1 cellular context compared by ENCODE assay signal in the genomic region with DNA sequence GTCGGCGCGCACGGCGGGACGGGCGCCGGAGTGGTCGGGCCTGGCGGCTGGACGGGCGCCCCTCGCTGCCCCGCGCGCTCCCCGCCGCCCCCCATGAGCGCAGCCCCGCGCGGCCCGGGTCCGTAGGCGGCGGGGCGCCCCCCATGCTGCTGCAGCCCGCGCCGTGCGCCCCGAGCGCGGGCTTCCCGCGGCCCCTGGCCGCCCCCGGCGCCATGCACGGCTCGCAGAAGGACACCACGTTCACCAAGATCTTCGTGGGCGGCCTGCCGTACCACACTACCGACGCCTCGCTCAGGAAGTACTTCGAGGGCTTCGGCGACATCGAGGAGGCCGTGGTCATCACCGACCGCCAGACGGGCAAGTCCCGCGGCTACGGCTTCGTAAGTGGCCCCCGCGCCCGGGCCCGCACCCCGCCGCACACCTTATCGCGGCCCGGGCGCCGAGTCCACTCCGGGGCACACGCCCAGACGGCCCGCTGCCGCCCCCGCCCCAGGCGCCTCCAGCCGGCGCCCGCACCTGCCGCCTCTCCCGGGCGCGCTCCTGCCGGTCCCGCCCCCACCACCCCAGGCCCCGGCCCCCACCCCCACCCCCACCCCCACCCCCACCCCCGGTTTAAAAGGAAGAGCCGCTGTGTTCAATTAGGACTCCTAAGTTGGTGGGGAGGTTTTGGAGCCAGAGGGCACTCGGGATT.
TF ChIP-seq lines count a peak whose summit lies in the region.

No MANE protein-coding gene starts in this region.

TF ChIP-seq in HepG2, 621 proteins besides CTCF, POLR2A, EP300 and RAD21 (continued from another document and continues in another):
- TF ChIP-seq, protein P1, sequence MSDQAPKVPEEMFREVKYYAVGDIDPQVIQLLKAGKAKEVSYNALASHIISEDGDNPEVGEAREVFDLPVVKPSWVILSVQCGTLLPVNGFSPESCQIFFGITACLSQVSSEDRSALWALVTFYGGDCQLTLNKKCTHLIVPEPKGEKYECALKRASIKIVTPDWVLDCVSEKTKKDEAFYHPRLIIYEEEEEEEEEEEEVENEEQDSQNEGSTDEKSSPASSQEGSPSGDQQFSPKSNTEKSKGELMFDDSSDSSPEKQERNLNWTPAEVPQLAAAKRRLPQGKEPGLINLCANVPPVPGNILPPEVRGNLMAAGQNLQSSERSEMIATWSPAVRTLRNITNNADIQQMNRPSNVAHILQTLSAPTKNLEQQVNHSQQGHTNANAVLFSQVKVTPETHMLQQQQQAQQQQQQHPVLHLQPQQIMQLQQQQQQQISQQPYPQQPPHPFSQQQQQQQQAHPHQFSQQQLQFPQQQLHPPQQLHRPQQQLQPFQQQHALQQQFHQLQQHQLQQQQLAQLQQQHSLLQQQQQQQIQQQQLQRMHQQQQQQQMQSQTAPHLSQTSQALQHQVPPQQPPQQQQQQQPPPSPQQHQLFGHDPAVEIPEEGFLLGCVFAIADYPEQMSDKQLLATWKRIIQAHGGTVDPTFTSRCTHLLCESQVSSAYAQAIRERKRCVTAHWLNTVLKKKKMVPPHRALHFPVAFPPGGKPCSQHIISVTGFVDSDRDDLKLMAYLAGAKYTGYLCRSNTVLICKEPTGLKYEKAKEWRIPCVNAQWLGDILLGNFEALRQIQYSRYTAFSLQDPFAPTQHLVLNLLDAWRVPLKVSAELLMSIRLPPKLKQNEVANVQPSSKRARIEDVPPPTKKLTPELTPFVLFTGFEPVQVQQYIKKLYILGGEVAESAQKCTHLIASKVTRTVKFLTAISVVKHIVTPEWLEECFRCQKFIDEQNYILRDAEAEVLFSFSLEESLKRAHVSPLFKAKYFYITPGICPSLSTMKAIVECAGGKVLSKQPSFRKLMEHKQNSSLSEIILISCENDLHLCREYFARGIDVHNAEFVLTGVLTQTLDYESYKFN (CRISPR knock-in tag; conservative IDR thresholded peaks at IDR 0.05) = no peak
- peak; percentile 84; the same call in 1 of the 2 replicates for TF ChIP-seq ZMAT3 (CRISPR knock-in tag; conservative IDR thresholded peaks at IDR 0.05)
- TF ChIP-seq, protein P2, sequence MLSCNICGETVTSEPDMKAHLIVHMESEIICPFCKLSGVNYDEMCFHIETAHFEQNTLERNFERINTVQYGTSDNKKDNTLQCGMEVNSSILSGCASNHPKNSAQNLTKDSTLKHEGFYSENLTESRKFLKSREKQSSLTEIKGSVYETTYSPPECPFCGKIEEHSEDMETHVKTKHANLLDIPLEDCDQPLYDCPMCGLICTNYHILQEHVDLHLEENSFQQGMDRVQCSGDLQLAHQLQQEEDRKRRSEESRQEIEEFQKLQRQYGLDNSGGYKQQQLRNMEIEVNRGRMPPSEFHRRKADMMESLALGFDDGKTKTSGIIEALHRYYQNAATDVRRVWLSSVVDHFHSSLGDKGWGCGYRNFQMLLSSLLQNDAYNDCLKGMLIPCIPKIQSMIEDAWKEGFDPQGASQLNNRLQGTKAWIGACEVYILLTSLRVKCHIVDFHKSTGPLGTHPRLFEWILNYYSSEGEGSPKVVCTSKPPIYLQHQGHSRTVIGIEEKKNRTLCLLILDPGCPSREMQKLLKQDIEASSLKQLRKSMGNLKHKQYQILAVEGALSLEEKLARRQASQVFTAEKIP (CRISPR knock-in tag; IDR thresholded peaks at IDR 0.05; ENCODE audit: borderline replicate concordance) = no peak
- TF ChIP-seq MIER3 (CRISPR knock-in tag; IDR thresholded peaks at IDR 0.05; ENCODE audit: borderline replicate concordance) = no peak
- no peak for TF ChIP-seq ZNF333 (CRISPR knock-in tag; IDR thresholded peaks at IDR 0.05; ENCODE audit: borderline replicate concordance)
- TF ChIP-seq, protein P3, sequence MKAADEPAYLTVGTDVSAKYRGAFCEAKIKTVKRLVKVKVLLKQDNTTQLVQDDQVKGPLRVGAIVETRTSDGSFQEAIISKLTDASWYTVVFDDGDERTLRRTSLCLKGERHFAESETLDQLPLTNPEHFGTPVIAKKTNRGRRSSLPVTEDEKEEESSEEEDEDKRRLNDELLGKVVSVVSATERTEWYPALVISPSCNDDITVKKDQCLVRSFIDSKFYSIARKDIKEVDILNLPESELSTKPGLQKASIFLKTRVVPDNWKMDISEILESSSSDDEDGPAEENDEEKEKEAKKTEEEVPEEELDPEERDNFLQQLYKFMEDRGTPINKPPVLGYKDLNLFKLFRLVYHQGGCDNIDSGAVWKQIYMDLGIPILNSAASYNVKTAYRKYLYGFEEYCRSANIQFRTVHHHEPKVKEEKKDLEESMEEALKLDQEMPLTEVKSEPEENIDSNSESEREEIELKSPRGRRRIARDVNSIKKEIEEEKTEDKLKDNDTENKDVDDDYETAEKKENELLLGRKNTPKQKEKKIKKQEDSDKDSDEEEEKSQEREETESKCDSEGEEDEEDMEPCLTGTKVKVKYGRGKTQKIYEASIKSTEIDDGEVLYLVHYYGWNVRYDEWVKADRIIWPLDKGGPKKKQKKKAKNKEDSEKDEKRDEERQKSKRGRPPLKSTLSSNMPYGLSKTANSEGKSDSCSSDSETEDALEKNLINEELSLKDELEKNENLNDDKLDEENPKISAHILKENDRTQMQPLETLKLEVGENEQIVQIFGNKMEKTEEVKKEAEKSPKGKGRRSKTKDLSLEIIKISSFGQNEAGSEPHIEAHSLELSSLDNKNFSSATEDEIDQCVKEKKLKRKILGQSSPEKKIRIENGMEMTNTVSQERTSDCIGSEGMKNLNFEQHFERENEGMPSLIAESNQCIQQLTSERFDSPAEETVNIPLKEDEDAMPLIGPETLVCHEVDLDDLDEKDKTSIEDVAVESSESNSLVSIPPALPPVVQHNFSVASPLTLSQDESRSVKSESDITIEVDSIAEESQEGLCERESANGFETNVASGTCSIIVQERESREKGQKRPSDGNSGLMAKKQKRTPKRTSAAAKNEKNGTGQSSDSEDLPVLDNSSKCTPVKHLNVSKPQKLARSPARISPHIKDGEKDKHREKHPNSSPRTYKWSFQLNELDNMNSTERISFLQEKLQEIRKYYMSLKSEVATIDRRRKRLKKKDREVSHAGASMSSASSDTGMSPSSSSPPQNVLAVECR (CRISPR knock-in tag; IDR thresholded peaks at IDR 0.05; ENCODE audit: borderline replicate concordance) = no peak
- TF ChIP-seq ZNF234 (CRISPR knock-in tag; conservative IDR thresholded peaks at IDR 0.05) = no peak
- TF ChIP-seq, protein P4, sequence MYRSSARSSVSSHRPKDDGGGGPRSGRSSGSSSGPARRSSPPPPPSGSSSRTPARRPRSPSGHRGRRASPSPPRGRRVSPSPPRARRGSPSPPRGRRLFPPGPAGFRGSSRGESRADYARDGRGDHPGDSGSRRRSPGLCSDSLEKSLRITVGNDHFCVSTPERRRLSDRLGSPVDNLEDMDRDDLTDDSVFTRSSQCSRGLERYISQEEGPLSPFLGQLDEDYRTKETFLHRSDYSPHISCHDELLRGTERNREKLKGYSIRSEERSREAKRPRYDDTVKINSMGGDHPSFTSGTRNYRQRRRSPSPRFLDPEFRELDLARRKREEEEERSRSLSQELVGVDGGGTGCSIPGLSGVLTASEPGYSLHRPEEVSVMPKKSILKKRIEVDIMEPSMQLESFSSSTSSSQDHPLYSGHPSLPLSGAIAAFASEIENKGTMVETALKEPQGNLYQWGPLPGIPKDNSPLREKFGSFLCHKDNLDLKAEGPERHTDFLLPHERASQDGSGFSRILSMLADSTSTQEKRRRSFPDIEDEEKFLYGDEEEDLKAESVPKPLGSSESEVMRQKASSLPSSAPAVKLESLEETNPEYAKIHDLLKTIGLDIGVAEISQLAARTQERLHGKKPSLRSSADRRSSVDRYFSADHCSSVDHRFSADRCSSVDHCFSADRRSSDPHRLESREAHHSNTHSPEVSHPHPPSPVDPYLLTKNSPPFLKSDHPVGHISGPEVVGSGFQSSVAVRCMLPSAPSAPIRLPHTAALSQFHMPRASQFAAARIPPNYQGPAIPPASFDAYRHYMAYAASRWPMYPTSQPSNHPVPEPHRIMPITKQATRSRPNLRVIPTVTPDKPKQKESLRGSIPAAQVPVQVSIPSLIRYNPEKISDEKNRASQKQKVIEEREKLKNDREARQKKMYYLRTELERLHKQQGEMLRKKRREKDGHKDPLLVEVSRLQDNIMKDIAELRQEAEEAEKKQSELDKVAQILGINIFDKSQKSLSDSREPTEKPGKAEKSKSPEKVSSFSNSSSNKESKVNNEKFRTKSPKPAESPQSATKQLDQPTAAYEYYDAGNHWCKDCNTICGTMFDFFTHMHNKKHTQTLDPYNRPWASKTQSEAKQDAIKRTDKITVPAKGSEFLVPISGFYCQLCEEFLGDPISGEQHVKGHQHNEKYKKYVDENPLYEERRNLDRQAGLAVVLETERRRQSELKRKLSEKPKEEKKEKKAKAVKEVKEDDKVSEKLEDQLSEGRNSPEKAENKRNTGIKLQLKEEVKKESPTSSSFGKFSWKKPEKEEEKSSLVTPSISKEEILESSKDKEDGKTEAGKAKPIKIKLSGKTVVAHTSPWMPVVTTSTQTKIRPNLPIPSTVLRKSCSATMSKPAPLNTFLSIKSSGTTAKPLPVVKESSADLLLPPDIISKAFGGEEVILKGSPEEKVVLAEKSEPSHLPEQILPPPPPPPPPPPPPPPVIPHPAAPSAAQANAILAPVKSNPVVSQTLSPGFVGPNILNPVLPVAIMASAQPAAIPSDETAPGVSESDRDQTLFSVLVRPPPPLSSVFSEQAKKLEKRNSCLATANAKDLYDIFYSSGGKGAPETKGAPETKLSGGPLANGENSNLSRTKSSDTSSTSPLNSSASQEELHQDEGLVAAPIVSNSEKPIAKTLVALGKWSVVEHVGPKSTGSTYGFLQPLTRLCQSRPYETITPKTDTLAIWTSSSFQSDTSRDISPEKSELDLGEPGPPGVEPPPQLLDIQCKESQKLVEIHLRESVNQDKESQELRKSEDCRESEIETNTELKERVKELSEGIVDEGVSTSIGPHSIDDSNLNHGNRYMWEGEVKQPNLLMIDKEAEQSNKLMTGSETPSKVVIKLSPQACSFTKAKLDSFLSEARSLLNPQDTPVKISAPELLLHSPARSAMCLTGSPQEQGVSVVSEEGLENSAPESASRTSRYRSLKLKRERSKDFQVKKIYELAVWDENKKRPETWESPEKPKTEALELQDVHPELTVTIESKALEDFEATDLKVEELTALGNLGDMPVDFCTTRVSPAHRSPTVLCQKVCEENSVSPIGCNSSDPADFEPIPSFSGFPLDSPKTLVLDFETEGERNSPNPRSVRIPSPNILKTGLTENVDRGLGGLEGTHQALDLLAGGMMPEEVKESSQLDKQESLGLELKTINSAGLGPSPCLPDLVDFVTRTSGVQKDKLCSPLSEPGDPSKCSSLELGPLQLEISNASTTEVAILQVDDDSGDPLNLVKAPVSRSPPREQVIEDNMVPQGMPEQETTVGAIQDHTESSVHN (CRISPR knock-in tag; IDR thresholded peaks at IDR 0.05) = no peak
- TF ChIP-seq, protein P5, sequence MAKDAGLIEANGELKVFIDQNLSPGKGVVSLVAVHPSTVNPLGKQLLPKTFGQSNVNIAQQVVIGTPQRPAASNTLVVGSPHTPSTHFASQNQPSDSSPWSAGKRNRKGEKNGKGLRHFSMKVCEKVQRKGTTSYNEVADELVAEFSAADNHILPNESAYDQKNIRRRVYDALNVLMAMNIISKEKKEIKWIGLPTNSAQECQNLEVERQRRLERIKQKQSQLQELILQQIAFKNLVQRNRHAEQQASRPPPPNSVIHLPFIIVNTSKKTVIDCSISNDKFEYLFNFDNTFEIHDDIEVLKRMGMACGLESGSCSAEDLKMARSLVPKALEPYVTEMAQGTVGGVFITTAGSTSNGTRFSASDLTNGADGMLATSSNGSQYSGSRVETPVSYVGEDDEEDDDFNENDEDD (CRISPR knock-in tag; IDR thresholded peaks at IDR 0.05; ENCODE audit: borderline replicate concordance) = 0 out of 2 replicates have a peak, but pooled peaks have one; percentile 27
- TF ChIP-seq, protein P6, sequence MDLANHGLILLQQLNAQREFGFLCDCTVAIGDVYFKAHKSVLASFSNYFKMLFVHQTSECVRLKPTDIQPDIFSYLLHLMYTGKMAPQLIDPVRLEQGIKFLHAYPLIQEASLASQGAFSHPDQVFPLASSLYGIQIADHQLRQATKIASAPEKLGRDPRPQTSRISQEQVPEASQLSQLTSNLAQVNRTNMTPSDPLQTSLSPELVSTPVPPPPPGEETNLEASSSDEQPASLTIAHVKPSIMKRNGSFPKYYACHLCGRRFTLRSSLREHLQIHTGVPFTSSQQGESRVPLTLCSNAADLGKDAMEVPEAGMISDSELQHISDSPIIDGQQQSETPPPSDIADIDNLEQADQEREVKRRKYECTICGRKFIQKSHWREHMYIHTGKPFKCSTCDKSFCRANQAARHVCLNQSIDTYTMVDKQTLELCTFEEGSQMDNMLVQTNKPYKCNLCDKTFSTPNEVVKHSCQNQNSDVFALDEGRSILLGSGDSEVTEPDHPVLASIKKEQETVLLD (CRISPR knock-in tag; IDR thresholded peaks at IDR 0.05; ENCODE audit: low read depth) = no peak
- TF ChIP-seq ISX (CRISPR knock-in tag; conservative IDR thresholded peaks at IDR 0.05) = no peak
- TF ChIP-seq ZNF12 (CRISPR knock-in tag; IDR thresholded peaks at IDR 0.05) = no peak
- TF ChIP-seq RBM39 (IDR thresholded peaks at IDR 0.05; ENCODE audit: low read depth, low read length, poor library complexity, severe bottlenecking) = no peak
- no peak for TF ChIP-seq NFKB2 (CRISPR knock-in tag; IDR thresholded peaks at IDR 0.05; ENCODE audit: borderline replicate concordance)
- TF ChIP-seq SP4 (CRISPR knock-in tag; IDR thresholded peaks at IDR 0.05) = no peak
- TF ChIP-seq, protein P7, sequence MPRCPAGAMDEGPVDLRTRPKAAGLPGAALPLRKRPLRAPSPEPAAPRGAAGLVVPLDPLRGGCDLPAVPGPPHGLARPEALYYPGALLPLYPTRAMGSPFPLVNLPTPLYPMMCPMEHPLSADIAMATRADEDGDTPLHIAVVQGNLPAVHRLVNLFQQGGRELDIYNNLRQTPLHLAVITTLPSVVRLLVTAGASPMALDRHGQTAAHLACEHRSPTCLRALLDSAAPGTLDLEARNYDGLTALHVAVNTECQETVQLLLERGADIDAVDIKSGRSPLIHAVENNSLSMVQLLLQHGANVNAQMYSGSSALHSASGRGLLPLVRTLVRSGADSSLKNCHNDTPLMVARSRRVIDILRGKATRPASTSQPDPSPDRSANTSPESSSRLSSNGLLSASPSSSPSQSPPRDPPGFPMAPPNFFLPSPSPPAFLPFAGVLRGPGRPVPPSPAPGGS (CRISPR knock-in tag; IDR thresholded peaks at IDR 0.05) = no peak
- TF ChIP-seq ZNF724P (CRISPR knock-in tag; IDR thresholded peaks at IDR 0.05; ENCODE audit: borderline replicate concordance) = no peak
